In the genomic region with DNA sequence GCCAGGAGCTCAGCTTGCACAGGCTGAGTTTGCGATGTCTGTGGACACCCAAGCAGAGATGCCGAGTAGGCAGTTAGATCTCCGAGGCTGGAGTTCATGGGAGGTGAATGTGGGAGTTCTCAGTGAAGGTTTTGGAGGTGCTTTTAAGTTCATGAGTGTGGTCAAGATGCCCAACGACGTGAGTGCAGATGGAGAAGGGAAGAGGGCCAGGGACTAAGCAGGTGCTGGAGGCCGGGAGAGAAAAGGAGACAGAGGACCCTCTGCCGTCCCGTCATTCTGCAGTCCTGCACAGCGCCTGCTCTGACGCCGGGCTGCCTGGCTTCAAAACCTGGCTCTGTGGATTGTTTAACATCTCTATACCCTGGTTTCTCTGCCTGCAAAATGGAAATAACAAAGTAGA, we compare ENCODE assay signal across 18 cellular contexts. TPM values are rescaled to one million over a fixed set of nuclear protein-coding genes. Genes with fewer than 3 reads are reported as not detected.
A peak's percentile ranks its signal among the peaks of the same experiment; 100 is the strongest.
DNase-seq lines count a peak whose midpoint lies in the region; ATAC-seq and TF ChIP-seq lines count a peak whose summit lies in the region.
"Had no signal": no experiment of that assay in that cellular context is flagged by ENCODE, and none has a peak within 500 bp of the region (broad histone marks: within the 10 kb centered on the region; RNA-seq: fewer than 3 reads in every experiment).

No MANE protein-coding gene starts in this region.

- H3F3A ChIP-seq in GM23338 (replicated peaks; ENCODE audit: low read depth) = 0 out of 2 replicates have a peak, but pooled peaks cover 3% of the 10 kb centered on the region

- intact Hi-C loops in CD4-positive, alpha-beta T cell (cut with DNase I, micrococcal nuclease) = no loop called here
- intact Hi-C loops in activated B cell treated with CpG ODN at 0.5 μM for 24 hours (cut with micrococcal nuclease) = no loop called here

- H3K9me3 Mint-ChIP-seq in CD4-positive, alpha-beta T cell = no peaks in the 10 kb centered on the region
- no peaks in the 10 kb centered on the region; the same call in 2 of the 3 replicates for H3K9me3 Mint-ChIP-seq in GM23338
- no peaks in the 10 kb centered on the region for H3K9me3 Mint-ChIP-seq in activated B cell treated with CpG ODN at 0.5 μM for 24 hours
- H3K9me3 Mint-ChIP-seq in naive thymus-derived CD8-positive, alpha-beta T cell = no peaks in the 10 kb centered on the region

- H3K4me3 ChIP-seq in GM23338 = no peak overlapping the region
- no peak overlapping the region for H3K4me3 ChIP-seq in iPS-20b (ENCODE audit: low read length)
- H3K4me3 ChIP-seq: HAP-1, MG63, SK-N-MC had no signal

- peaks cover 19% of the 10 kb centered on the region for H3K79me2 ChIP-seq in GM23338 (replicated peaks; ENCODE audit: insufficient read depth)

- no peak overlapping the region for H2AFZ ChIP-seq in GM23338

- TF ChIP-seq CTCF in CD4-positive, alpha-beta T cell (IDR thresholded peaks at IDR 0.05) = no peak
- no peak for TF ChIP-seq CTCF in GM23338 (conservative IDR thresholded peaks at IDR 0.05; ENCODE audit: low read depth in 2 of 2)
- TF ChIP-seq CTCF in activated B cell treated with CpG ODN at 0.5 μM for 24 hours (IDR thresholded peaks at IDR 0.05) = no peak

- H3K4me1 Mint-ChIP-seq in CD4-positive, alpha-beta T cell (ENCODE audit: low read depth) = peaks cover 52% of the 10 kb centered on the region
- H3K4me1 Mint-ChIP-seq in GM23338 (peaks cover 51% of the 10 kb centered on the region), activated B cell treated with CpG ODN at 0.5 μM for 24 hours (peaks cover 46% of the 10 kb centered on the region)
- peaks cover 36 to 66% (median 53%) of the 10 kb centered on the region in 4 donors for H3K4me1 Mint-ChIP-seq in naive thymus-derived CD8-positive, alpha-beta T cell

- peak overlapping the region; percentile 51; the same call in 1 of the 2 replicates for H3K4me2 ChIP-seq in GM23338

- 0 out of 2 replicates have a peak overlapping the region, but pooled peaks have one; percentile 2 for H3K9ac ChIP-seq in iPS-20b (ENCODE audit: low read depth, low read length)

- no peaks in the 10 kb centered on the region for H3K36me3 ChIP-seq in GM23338 (ENCODE audit: insufficient read depth)
- H3K36me3 ChIP-seq in iPS-20b (ENCODE audit: insufficient read depth, low read depth, low read length) = no peaks in the 10 kb centered on the region
- H3K36me3 ChIP-seq: HAP-1, MG63 had no signal

- H3K27ac ChIP-seq in CD4-positive, alpha-beta T cell (ENCODE audit: low read depth, low read length) = no peak overlapping the region
- no peak overlapping the region for H3K27ac ChIP-seq in GM23338 (ENCODE audit: low read depth)
- no peak overlapping the region for H3K27ac ChIP-seq in iPS-20b (ENCODE audit: low read length)
- H3K27ac ChIP-seq: C4-2B, SK-N-MC had no signal

- DNase-seq in CD4-positive, alpha-beta T cell = no peak
- DNase-seq in GM23338 (ENCODE audit: low spot score) = no peak
- DNase-seq in activated B cell treated with CpG ODN at 0.5 μM for 24 hours = no peak
- no peak for DNase-seq in stimulated activated CD4-positive, alpha-beta T cell treated with anti-CD3 and anti-CD28 coated beads, Interleukin-2, amount 100 ng/mL, for 48 hours
- no peak for DNase-seq in naive thymus-derived CD8-positive, alpha-beta T cell
- no peak for DNase-seq in SHP77 treated with DMSO at 0.1 percent for 48 hours (lab: John Stamatoyannopoulos, UW)
- DNase-seq: DMS153, Kasumi-1, MG63, NCI-H1417 treated with DMSO at 0.1 percent for 48 hours, NCI-H187, NCI-H446 treated with DMSO at 0.1 percent for 48 hours, NCI-H526 treated with DMSO at 0.1 percent for 48 hours, SHP77 had no signal

- H3K27me3 Mint-ChIP-seq in CD4-positive, alpha-beta T cell = no peaks in the 10 kb centered on the region
- H3K27me3 Mint-ChIP-seq in GM23338 (ENCODE audit: insufficient read depth, low read depth, poor library complexity) (peaks cover 28% of the 10 kb centered on the region), activated B cell treated with CpG ODN at 0.5 μM for 24 hours (no peaks in the 10 kb centered on the region)
- H3K27me3 Mint-ChIP-seq in naive thymus-derived CD8-positive, alpha-beta T cell = no peaks in the 10 kb centered on the region

- H3K4me3 Mint-ChIP-seq in CD4-positive, alpha-beta T cell = no peak overlapping the region
- H3K4me3 Mint-ChIP-seq in GM23338 = no peak overlapping the region; the same call in 2 of the 3 replicates
- H3K4me3 Mint-ChIP-seq in activated B cell treated with CpG ODN at 0.5 μM for 24 hours = no peak overlapping the region
- no peak overlapping the region for H3K4me3 Mint-ChIP-seq in naive thymus-derived CD8-positive, alpha-beta T cell

- H4K20me1 ChIP-seq in GM23338 (replicated peaks; ENCODE audit: insufficient read depth) = peaks cover 11% of the 10 kb centered on the region; the same call in 1 of the 2 replicates

- H3K4me1 ChIP-seq in GM23338 (ENCODE audit: insufficient read depth) (peaks cover 29% of the 10 kb centered on the region), iPS-20b (ENCODE audit: insufficient read depth, low read length) (peaks cover 31% of the 10 kb centered on the region)

- H3K9me3 ChIP-seq in CD4-positive, alpha-beta T cell (ENCODE audit: control insufficient read depth, low read length) = no peaks in the 10 kb centered on the region
- H3K9me3 ChIP-seq in iPS-20b (ENCODE audit: insufficient read depth, low read depth, low read length) = no peaks in the 10 kb centered on the region
- H3K9me3 ChIP-seq: HAP-1, MG63 had no signal

- H3K9me2 ChIP-seq in GM23338 (ENCODE audit: insufficient read depth) = no peaks in the 10 kb centered on the region

- peaks cover 19% of the 10 kb centered on the region for H3K36me3 Mint-ChIP-seq in CD4-positive, alpha-beta T cell (ENCODE audit: low read depth)
- H3K36me3 Mint-ChIP-seq in GM23338 (ENCODE audit: low read depth) (no peaks in the 10 kb centered on the region; the same call in 1 of the 3 replicates), activated B cell treated with CpG ODN at 0.5 μM for 24 hours (ENCODE audit: low read depth) (peaks cover 23% of the 10 kb centered on the region)
- H3K36me3 Mint-ChIP-seq in naive thymus-derived CD8-positive, alpha-beta T cell = peaks cover 0 to 29% (median under 1%) of the 10 kb centered on the region in 3 donors

- peak overlapping the region; percentile 4 for H3K27ac Mint-ChIP-seq in CD4-positive, alpha-beta T cell
- no peak overlapping the region for H3K27ac Mint-ChIP-seq in GM23338
- H3K27ac Mint-ChIP-seq in activated B cell treated with CpG ODN at 0.5 μM for 24 hours = peak overlapping the region; percentile 31
- H3K27ac Mint-ChIP-seq in naive thymus-derived CD8-positive, alpha-beta T cell = peak overlapping the region in 3 of 10 donors; percentile 56 to 85 (median 73)

- POLR2A ChIA-PET in CD4-positive, alpha-beta T cell (lab: Charles Lee) = no interaction called here
- POLR2A ChIA-PET in activated B cell treated with CpG ODN at 0.5 μM for 24 hours (lab: Charles Lee) = no interaction called here
- POLR2A ChIA-PET in naive thymus-derived CD8-positive, alpha-beta T cell (lab: Charles Lee) = no interaction called here

- no peaks in the 10 kb centered on the region for H3K27me3 ChIP-seq in CD4-positive, alpha-beta T cell (ENCODE audit: control insufficient read depth, insufficient read depth, low read length)
- peaks cover 9% of the 10 kb centered on the region; the same call in 1 of the 2 replicates for H3K27me3 ChIP-seq in GM23338 (ENCODE audit: insufficient read depth)
- peaks cover 21% of the 10 kb centered on the region for H3K27me3 ChIP-seq in iPS-20b (ENCODE audit: insufficient read depth, low read length)
- H3K27me3 ChIP-seq: MG63 had no signal

- CTCF ChIA-PET in CD4-positive, alpha-beta T cell (lab: Charles Lee) = no interaction called here
- CTCF ChIA-PET in activated B cell treated with CpG ODN at 0.5 μM for 24 hours (lab: Charles Lee) = no interaction called here

- ATAC-seq in CD4-positive, alpha-beta T cell (ENCODE audit: poor library complexity) = no peak
- ATAC-seq in GM23338 (no peak), activated B cell treated with CpG ODN at 0.5 μM for 24 hours (ENCODE audit: low read depth) (no peak)
- no peak for ATAC-seq in naive thymus-derived CD8-positive, alpha-beta T cell

TF ChIP-seq in GM23338, 12 proteins besides CTCF, POLR2A, EP300 and RAD21 (continues in another document):
- TF ChIP-seq, protein P1, sequence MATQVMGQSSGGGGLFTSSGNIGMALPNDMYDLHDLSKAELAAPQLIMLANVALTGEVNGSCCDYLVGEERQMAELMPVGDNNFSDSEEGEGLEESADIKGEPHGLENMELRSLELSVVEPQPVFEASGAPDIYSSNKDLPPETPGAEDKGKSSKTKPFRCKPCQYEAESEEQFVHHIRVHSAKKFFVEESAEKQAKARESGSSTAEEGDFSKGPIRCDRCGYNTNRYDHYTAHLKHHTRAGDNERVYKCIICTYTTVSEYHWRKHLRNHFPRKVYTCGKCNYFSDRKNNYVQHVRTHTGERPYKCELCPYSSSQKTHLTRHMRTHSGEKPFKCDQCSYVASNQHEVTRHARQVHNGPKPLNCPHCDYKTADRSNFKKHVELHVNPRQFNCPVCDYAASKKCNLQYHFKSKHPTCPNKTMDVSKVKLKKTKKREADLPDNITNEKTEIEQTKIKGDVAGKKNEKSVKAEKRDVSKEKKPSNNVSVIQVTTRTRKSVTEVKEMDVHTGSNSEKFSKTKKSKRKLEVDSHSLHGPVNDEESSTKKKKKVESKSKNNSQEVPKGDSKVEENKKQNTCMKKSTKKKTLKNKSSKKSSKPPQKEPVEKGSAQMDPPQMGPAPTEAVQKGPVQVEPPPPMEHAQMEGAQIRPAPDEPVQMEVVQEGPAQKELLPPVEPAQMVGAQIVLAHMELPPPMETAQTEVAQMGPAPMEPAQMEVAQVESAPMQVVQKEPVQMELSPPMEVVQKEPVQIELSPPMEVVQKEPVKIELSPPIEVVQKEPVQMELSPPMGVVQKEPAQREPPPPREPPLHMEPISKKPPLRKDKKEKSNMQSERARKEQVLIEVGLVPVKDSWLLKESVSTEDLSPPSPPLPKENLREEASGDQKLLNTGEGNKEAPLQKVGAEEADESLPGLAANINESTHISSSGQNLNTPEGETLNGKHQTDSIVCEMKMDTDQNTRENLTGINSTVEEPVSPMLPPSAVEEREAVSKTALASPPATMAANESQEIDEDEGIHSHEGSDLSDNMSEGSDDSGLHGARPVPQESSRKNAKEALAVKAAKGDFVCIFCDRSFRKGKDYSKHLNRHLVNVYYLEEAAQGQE (IDR thresholded peaks at IDR 0.05; ENCODE audit: unreplicated experiment) = no peak

RNA-seq across cellular contexts. Expression of gene ITPR3, which starts 15.5 kb away (rescaled TPM):
- total RNA-seq in CD4-positive, alpha-beta T cell = 10 to 100 TPM; 44.5 to 45.5 TPM
- 29.8 and 31.9 TPM in 2 replicates for total RNA-seq in GM23338 (2014; rRNA removed; shearing (Covaris generic))
- polyA plus RNA-seq in GM23338 (2016; fragmentation: Nextera tagmentation; extraction: Ambion mirVana) = 7.1 and 7.3 TPM in 2 replicates
- 31.7 and 35.5 TPM in 2 replicates for total RNA-seq in activated B cell treated with CpG ODN at 0.5 μM for 24 hours
- 10 to 100 TPM; 44.3 to 46.2 TPM for total RNA-seq in naive thymus-derived CD8-positive, alpha-beta T cell
- polyA plus RNA-seq in naive thymus-derived CD8-positive, alpha-beta T cell = 1 to 10 TPM in 2 of 3 donors, under 1 TPM in 1; 0.98 to 4.9 (median 2.4) TPM

RNA-seq across cellular contexts. Expression of gene BAK1, which starts 56.6 kb away (rescaled TPM):
- total RNA-seq in CD4-positive, alpha-beta T cell = 10 to 100 TPM; 38.3 to 40.8 TPM
- 45.0 and 50.7 TPM in 2 replicates for total RNA-seq in GM23338 (2014; rRNA removed; shearing (Covaris generic))
- 21.9 and 22.2 TPM in 2 replicates for polyA plus RNA-seq in GM23338 (2016; fragmentation: Nextera tagmentation; extraction: Ambion mirVana)
- total RNA-seq in activated B cell treated with CpG ODN at 0.5 μM for 24 hours = 29.5 and 29.6 TPM in 2 replicates
- total RNA-seq in naive thymus-derived CD8-positive, alpha-beta T cell = 10 to 100 TPM; 16.3 to 16.5 TPM
- polyA plus RNA-seq in naive thymus-derived CD8-positive, alpha-beta T cell = 10 to 100 TPM; 11.8 to 20.9 (median 13.2) TPM
